In genomic region chr2:3193423-3194330, GRCh38 we compare ENCODE assay signal across 2 cellular contexts.
TF ChIP-seq lines count a peak whose summit lies in the region.

No MANE protein-coding gene starts in this region.

TF ChIP-seq in HepG2, 621 proteins besides CTCF, POLR2A, EP300 and RAD21:
- no peak for TF ChIP-seq ZNF33A (CRISPR knock-in tag; IDR thresholded peaks at IDR 0.05; ENCODE audit: borderline replicate concordance)
- no peak for TF ChIP-seq ZNF431 (CRISPR knock-in tag; IDR thresholded peaks at IDR 0.05; ENCODE audit: borderline replicate concordance, low read depth)
- peak; percentile 9 to 32; a peak in 2 of 4 replicates for TF ChIP-seq MAFK (conservative IDR thresholded peaks at IDR 0.05 in 1 of 2, IDR thresholded peaks at IDR 0.05 in 1 of 2; ENCODE audit: low read length in 2 of 2)
- no peak for TF ChIP-seq FOXC1 (CRISPR knock-in tag; IDR thresholded peaks at IDR 0.05; ENCODE audit: borderline replicate concordance)
- peak; percentile 51; the same call in 1 of the 2 replicates for TF ChIP-seq CEBPG (CRISPR knock-in tag; IDR thresholded peaks at IDR 0.05)
- TF ChIP-seq ZFYVE20 (CRISPR knock-in tag; IDR thresholded peaks at IDR 0.05; ENCODE audit: borderline replicate concordance, low read depth), result no peak
- no peak for TF ChIP-seq DMAP1 (CRISPR knock-in tag; IDR thresholded peaks at IDR 0.05)
- peak; percentile 92 for TF ChIP-seq CEBPB (IDR thresholded peaks at IDR 0.05; ENCODE audit: borderline replicate concordance, low read depth, low read length)

TF ChIP-seq in H1, 55 proteins besides CTCF, POLR2A, EP300 and RAD21:
- TF ChIP-seq CEBPB (IDR thresholded peaks at IDR 0.05; ENCODE audit: low read depth, low read length), result peak; percentile 89
- no peak for TF ChIP-seq HDAC2 (IDR thresholded peaks at IDR 0.05; ENCODE audit: borderline replicate concordance in 1 of 2, low read depth in 2 of 2, low read length in 2 of 2)
